1 cellular context compared by ENCODE assay signal in genomic region chr1:87336623-87337067, GRCh38.
TF ChIP-seq lines count a peak whose summit lies in the region.

No MANE protein-coding gene starts in this region.

TF ChIP-seq in HCT116, 20 proteins besides CTCF, POLR2A, EP300 and RAD21:
- no peak for TF ChIP-seq CBX3 (IDR thresholded peaks at IDR 0.05; ENCODE audit: low read depth)
- no peak for TF ChIP-seq MAX (IDR thresholded peaks at IDR 0.05)
- TF ChIP-seq SIN3A (IDR thresholded peaks at IDR 0.05; ENCODE audit: low read depth): no peak
- no peak for TF ChIP-seq FOSL1 (IDR thresholded peaks at IDR 0.05; ENCODE audit: low read depth)
- TF ChIP-seq ZBTB33 (IDR thresholded peaks at IDR 0.05; ENCODE audit: extremely low read depth, insufficient replicate concordance, low read length): no peak
- TF ChIP-seq EZH2 (IDR thresholded peaks at IDR 0.05): no peak
- TF ChIP-seq, protein P1, sequence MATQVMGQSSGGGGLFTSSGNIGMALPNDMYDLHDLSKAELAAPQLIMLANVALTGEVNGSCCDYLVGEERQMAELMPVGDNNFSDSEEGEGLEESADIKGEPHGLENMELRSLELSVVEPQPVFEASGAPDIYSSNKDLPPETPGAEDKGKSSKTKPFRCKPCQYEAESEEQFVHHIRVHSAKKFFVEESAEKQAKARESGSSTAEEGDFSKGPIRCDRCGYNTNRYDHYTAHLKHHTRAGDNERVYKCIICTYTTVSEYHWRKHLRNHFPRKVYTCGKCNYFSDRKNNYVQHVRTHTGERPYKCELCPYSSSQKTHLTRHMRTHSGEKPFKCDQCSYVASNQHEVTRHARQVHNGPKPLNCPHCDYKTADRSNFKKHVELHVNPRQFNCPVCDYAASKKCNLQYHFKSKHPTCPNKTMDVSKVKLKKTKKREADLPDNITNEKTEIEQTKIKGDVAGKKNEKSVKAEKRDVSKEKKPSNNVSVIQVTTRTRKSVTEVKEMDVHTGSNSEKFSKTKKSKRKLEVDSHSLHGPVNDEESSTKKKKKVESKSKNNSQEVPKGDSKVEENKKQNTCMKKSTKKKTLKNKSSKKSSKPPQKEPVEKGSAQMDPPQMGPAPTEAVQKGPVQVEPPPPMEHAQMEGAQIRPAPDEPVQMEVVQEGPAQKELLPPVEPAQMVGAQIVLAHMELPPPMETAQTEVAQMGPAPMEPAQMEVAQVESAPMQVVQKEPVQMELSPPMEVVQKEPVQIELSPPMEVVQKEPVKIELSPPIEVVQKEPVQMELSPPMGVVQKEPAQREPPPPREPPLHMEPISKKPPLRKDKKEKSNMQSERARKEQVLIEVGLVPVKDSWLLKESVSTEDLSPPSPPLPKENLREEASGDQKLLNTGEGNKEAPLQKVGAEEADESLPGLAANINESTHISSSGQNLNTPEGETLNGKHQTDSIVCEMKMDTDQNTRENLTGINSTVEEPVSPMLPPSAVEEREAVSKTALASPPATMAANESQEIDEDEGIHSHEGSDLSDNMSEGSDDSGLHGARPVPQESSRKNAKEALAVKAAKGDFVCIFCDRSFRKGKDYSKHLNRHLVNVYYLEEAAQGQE (IDR thresholded peaks at IDR 0.05; ENCODE audit: low read depth): no peak
